ENCODE assay signal across 29 cellular contexts in the genomic region with DNA sequence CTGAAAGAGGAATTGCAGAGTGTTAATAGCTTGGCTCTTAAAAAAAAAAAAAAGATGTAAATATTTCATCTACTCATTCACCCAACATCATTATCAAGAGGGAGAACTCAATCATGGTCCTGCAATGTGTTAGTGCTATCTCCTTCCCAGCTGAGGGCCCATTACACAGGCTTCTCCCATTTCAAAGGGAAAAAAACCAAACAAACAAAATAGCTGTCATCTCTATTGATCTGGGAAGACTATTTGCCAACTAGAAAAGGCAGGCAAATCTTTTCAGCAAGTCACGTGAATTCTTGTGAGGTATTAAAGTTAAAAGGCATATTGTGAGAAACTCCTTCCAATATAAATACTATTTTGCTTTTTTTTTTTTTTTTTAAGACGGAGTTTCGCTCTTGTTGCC.
"Had no signal": no experiment of that assay in that cellular context is flagged by ENCODE, and none has a peak within 500 bp of the region (broad histone marks: within the 10 kb centered on the region; RNA-seq: fewer than 3 reads in every experiment).

No MANE protein-coding gene starts in this region.

- H3K36me3 ChIP-seq: esophagus squamous epithelium, WERI-Rb-1 had no signal

- H3K4me3 ChIP-seq: esophagus squamous epithelium had no signal

- ATAC-seq: activated CD4-positive, CD25-positive, alpha-beta regulatory T cell treated with anti-CD3 and anti-CD28 coated beads, Interleukin-2, amount 50 U/mL, for 24 hours; activated CD8-positive, alpha-beta T cell treated with anti-CD3 and anti-CD28 coated beads for 36 hours; activated T-cell treated with anti-CD3 and anti-CD28 coated beads, Interleukin-2, amount 50 U/mL, for 4 hours; activated T-helper 17 cell treated with anti-CD3 and anti-CD28 coated beads, Interleukin-2, amount 50 U/mL, for 72 hours; T-helper 17 cell had no signal

- H3K27ac ChIP-seq: epithelial cell of prostate, esophagus squamous epithelium, WERI-Rb-1 had no signal

- FAIRE-seq: astrocyte, colon, endometrium, endothelial cell of umbilical vein had no signal

- H3K9me3 ChIP-seq: esophagus squamous epithelium had no signal

- DNase-seq: activated B cell treated with CpG ODN at 0.5 μM for 24 hours; activated CD4-positive, alpha-beta T cell treated with anti-CD3 and anti-CD28 coated beads for 48 hours; activated CD4-positive, alpha-beta T cell treated with anti-CD3 and anti-CD28 coated beads, Interleukin-2, amount 50 U/mL, for 1 hour; activated CD4-positive, alpha-beta T cell treated with anti-CD3 and anti-CD28 coated beads, Interleukin-2, amount 50 U/mL, for 48 hours; activated CD8-positive, alpha-beta memory T cell treated with anti-CD3 and anti-CD28 coated beads for 24 hours; activated CD8-positive, alpha-beta T cell treated with anti-CD3 and anti-CD28 coated beads for 36 hours; activated effector memory CD4-positive, alpha-beta T cell treated with Interleukin-2 at 50 U/mL for 16 hours; activated gamma-delta T cell treated with Interleukin-2 at 50 U/mL for 16 hours; activated naive CD4-positive, alpha-beta T cell treated with anti-CD3 and anti-CD28 coated beads, Interleukin-2, amount 50 U/mL, for 16 hours; activated naive CD4-positive, alpha-beta T cell treated with Interleukin-2 at 50 U/mL for 16 hours; activated T-cell treated with anti-CD3 and anti-CD28 coated beads, Interleukin-2, amount 50 U/mL, for 4 hours; amniotic stem cell; anterior cingulate cortex; caudate nucleus; effector CD8-positive, alpha-beta T cell; esophagus squamous epithelium; foreskin melanocyte; head of caudate nucleus; T-helper 1 cell; T-helper 17 cell; T1000; WERI-Rb-1 had no signal

- H3K27me3 ChIP-seq: esophagus squamous epithelium had no signal
